Comparison of ENCODE assay signal across 14 cellular contexts in genomic region chr7:15801565-15801964, GRCh38.
A peak's percentile ranks its signal among the peaks of the same experiment; 100 is the strongest.
DNase-seq lines count a peak whose midpoint lies in the region; ATAC-seq and TF ChIP-seq lines count a peak whose summit lies in the region.
"Had no signal": no experiment of that assay in that cellular context is flagged by ENCODE, and none has a peak within 500 bp of the region (broad histone marks: within the 10 kb centered on the region; RNA-seq: fewer than 3 reads in every experiment).

No MANE protein-coding gene starts in this region.

- peak overlapping the region in 3 of 4 donors; percentile 20 to 79 (median 66) for H3K27ac ChIP-seq in tibial nerve
- H3K27ac ChIP-seq: 22Rv1 had no signal

- peaks cover 7% of the 10 kb centered on the region for H3K9me3 Mint-ChIP-seq in activated CD4-positive, alpha-beta memory T cell treated with anti-CD3 and anti-CD28 coated beads for 36 hours
- H3K9me3 Mint-ChIP-seq: H9 had no signal

- intact Hi-C loops in activated CD4-positive, alpha-beta memory T cell treated with anti-CD3 and anti-CD28 coated beads for 36 hours (cut with micrococcal nuclease) = no loop called here

- H3K4me1 Mint-ChIP-seq in activated CD4-positive, alpha-beta memory T cell treated with anti-CD3 and anti-CD28 coated beads for 36 hours (ENCODE audit: low read depth) = no peaks in the 10 kb centered on the region
- H3K4me1 Mint-ChIP-seq: stimulated activated effector memory CD8-positive, alpha-beta T cell treated with anti-CD3 and anti-CD28 coated beads, Interleukin-12 subunit alpha, Interleukin-12 subunit beta, amount 100 ng/mL, for 72 hours had no signal

- no peaks in the 10 kb centered on the region for H3K36me3 ChIP-seq in tibial nerve
- H3K36me3 ChIP-seq: MG63 had no signal

- H3K36me3 Mint-ChIP-seq in activated CD4-positive, alpha-beta memory T cell treated with anti-CD3 and anti-CD28 coated beads for 36 hours = no peaks in the 10 kb centered on the region
- H3K36me3 Mint-ChIP-seq: stimulated activated effector memory CD8-positive, alpha-beta T cell treated with anti-CD3 and anti-CD28 coated beads, Interleukin-12 subunit alpha, Interleukin-12 subunit beta, amount 100 ng/mL, for 72 hours had no signal

- DNase-seq in NCI-H1417 (lab: John Stamatoyannopoulos, UW) (peak in 2 of 3 experiments; percentile 14 to 16), NCI-H1417 treated with DMSO at 0.1 percent for 48 hours (lab: John Stamatoyannopoulos, UW) (no peak), cardiac fibroblast (ENCODE audit: low read depth in 2 of 2) (peak; percentile 75 to 86), islet precursor cell (peak; percentile 91), tibial nerve (ENCODE audit: low spot score in 2 of 2) (peak; percentile 19 to 54), activated gamma-delta T cell (lab: John Stamatoyannopoulos, UW) (no peak)
- no peak for DNase-seq in activated CD4-positive, alpha-beta memory T cell treated with anti-CD3 and anti-CD28 coated beads for 36 hours
- DNase-seq: H9, hippocampal formation, MG63 had no signal

- ATAC-seq in HG03139 (IDR thresholded peaks at IDR 0.05; ENCODE audit: unreplicated experiment) = no peak
- ATAC-seq: stimulated activated effector memory CD8-positive, alpha-beta T cell treated with anti-CD3 and anti-CD28 coated beads, Interleukin-12 subunit alpha, Interleukin-12 subunit beta, amount 100 ng/mL, for 72 hours had no signal

- peaks cover 0 to 30% (median 0%) of the 10 kb centered on the region in 4 donors for H3K4me1 ChIP-seq in tibial nerve

- TF ChIP-seq POLR2A in tibial nerve (IDR thresholded peaks at IDR 0.05) = no peak

- H3K27me3 Mint-ChIP-seq in activated CD4-positive, alpha-beta memory T cell treated with anti-CD3 and anti-CD28 coated beads for 36 hours = no peaks in the 10 kb centered on the region

- CTCF ChIA-PET in activated CD4-positive, alpha-beta memory T cell treated with anti-CD3 and anti-CD28 coated beads for 36 hours (lab: Charles Lee) = no interaction called here

- POLR2A ChIA-PET in activated CD4-positive, alpha-beta memory T cell treated with anti-CD3 and anti-CD28 coated beads for 36 hours (lab: Charles Lee) = no interaction called here

- no peaks in the 10 kb centered on the region for H3K9me3 ChIP-seq in tibial nerve
- H3K9me3 ChIP-seq: MG63 had no signal

- TF ChIP-seq EP300 in tibial nerve (IDR thresholded peaks at IDR 0.05) = peak in 1 of 2 donors; percentile 84

- no peaks in the 10 kb centered on the region for H3K27me3 ChIP-seq in tibial nerve
- H3K27me3 ChIP-seq: MG63 had no signal

- H3K4me3 ChIP-seq in cardiac fibroblast (replicated peaks in 1 of 2; ENCODE audit: low read depth in 2 of 2, low read length in 2 of 2) (no peak overlapping the region), tibial nerve (no peak overlapping the region)
- H3K4me3 ChIP-seq: MG63 had no signal

- WGBS in tibial nerve, 2 donors = 38 to 41% methylated on average over 3 of the region's 3 CpGs

- TF ChIP-seq CTCF in cardiac fibroblast (IDR thresholded peaks at IDR 0.05; ENCODE audit: low read depth, low read length) = no peak
- TF ChIP-seq CTCF in tibial nerve (IDR thresholded peaks at IDR 0.05) = no peak

- H3K4me3 Mint-ChIP-seq in activated CD4-positive, alpha-beta memory T cell treated with anti-CD3 and anti-CD28 coated beads for 36 hours = no peak overlapping the region
- H3K4me3 Mint-ChIP-seq: H9; stimulated activated effector memory CD8-positive, alpha-beta T cell treated with anti-CD3 and anti-CD28 coated beads, Interleukin-12 subunit alpha, Interleukin-12 subunit beta, amount 100 ng/mL, for 72 hours; T-helper 2 cell treated with Interferon-gamma antibody and Interleukin-4, amounts not matched to agents 5 μg/mL and 100 μg/mL, for 36 hours had no signal

- no peak overlapping the region for H3K27ac Mint-ChIP-seq in activated CD4-positive, alpha-beta memory T cell treated with anti-CD3 and anti-CD28 coated beads for 36 hours
- H3K27ac Mint-ChIP-seq: stimulated activated effector memory CD8-positive, alpha-beta T cell treated with anti-CD3 and anti-CD28 coated beads, Interleukin-12 subunit alpha, Interleukin-12 subunit beta, amount 100 ng/mL, for 72 hours; T-helper 2 cell treated with Interferon-gamma antibody and Interleukin-4, amounts not matched to agents 5 μg/mL and 100 μg/mL, for 36 hours had no signal

Comparison
In these comparisons a context has a peak if more than half of its experiments do, and no peak if none do; other contexts are left out.
1. DNase-seq: peak in NCI-H1417 (2 of 3), cardiac fibroblast (2 of 2), islet precursor cell (single experiment) and tibial nerve (2 of 2); none in NCI-H1417 treated with DMSO at 0.1 percent for 48 hours (single experiment), activated CD4-positive, alpha-beta memory T cell treated with anti-CD3 and anti-CD28 coated beads for 36 hours (single experiment) and activated gamma-delta T cell (single experiment).